16 cellular contexts compared by ENCODE assay signal in genomic region chr2:201964011-201964410, GRCh38.
DNase-seq lines count a peak whose midpoint lies in the region; ATAC-seq lines count a peak whose summit lies in the region.
"Had no signal": no experiment of that assay in that cellular context is flagged by ENCODE, and none has a peak within 500 bp of the region (broad histone marks: within the 10 kb centered on the region; RNA-seq: fewer than 3 reads in every experiment).

No MANE protein-coding gene starts in this region.

- H3K9me3 ChIP-seq in T-helper 17 cell (ENCODE audit: control insufficient read depth, low read length, poor library complexity, severe bottlenecking) = no peaks in the 10 kb centered on the region
- H3K9me3 ChIP-seq: HAP-1, SK-N-SH had no signal

- peaks cover 7% of the 10 kb centered on the region for H3K4me1 Mint-ChIP-seq in activated T-cell treated with anti-CD3 and anti-CD28 coated beads, Interleukin-2, amount 50 U/mL, for 24 hours (ENCODE audit: low read depth)
- peaks cover 5% of the 10 kb centered on the region for H3K4me1 Mint-ChIP-seq in T-helper 17 cell
- peaks cover 8% of the 10 kb centered on the region for H3K4me1 Mint-ChIP-seq in activated naive CD8-positive, alpha-beta T cell treated with anti-CD3 and anti-CD28 coated beads, Interleukin-2, amount 50 U/mL, for 24 hours
- H3K4me1 Mint-ChIP-seq in stimulated activated effector memory CD8-positive, alpha-beta T cell treated with anti-CD3 and anti-CD28 coated beads, Interleukin-12 subunit alpha, Interleukin-12 subunit beta, amount 100 ng/mL, for 72 hours = no peaks in the 10 kb centered on the region

- no peak overlapping the region for H3K4me3 Mint-ChIP-seq in activated T-cell treated with anti-CD3 and anti-CD28 coated beads, Interleukin-2, amount 50 U/mL, for 24 hours
- no peak overlapping the region for H3K4me3 Mint-ChIP-seq in T-helper 17 cell
- H3K4me3 Mint-ChIP-seq in activated naive CD8-positive, alpha-beta T cell treated with anti-CD3 and anti-CD28 coated beads, Interleukin-2, amount 50 U/mL, for 24 hours = no peak overlapping the region
- no peak overlapping the region for H3K4me3 Mint-ChIP-seq in stimulated activated effector memory CD8-positive, alpha-beta T cell treated with anti-CD3 and anti-CD28 coated beads, Interleukin-12 subunit alpha, Interleukin-12 subunit beta, amount 100 ng/mL, for 72 hours

- no peak for DNase-seq in activated T-cell treated with anti-CD3 and anti-CD28 coated beads, Interleukin-2, amount 50 U/mL, for 24 hours
- DNase-seq in activated T-cell treated with anti-CD3 and anti-CD28 coated beads for 4 hours = no peak
- no peak for DNase-seq in T-helper 17 cell
- no peak for DNase-seq in activated naive CD8-positive, alpha-beta T cell treated with anti-CD3 and anti-CD28 coated beads, Interleukin-2, amount 50 U/mL, for 24 hours
- no peak for DNase-seq in stimulated activated effector memory CD8-positive, alpha-beta T cell treated with anti-CD3 and anti-CD28 coated beads, Interleukin-12 subunit alpha, Interleukin-12 subunit beta, amount 100 ng/mL, for 72 hours (ENCODE audit: low spot score in 2 of 2)
- no peak for DNase-seq in dermis blood vessel endothelial cell
- DNase-seq: AML-193, DND-41, NCI-H1436 treated with DMSO at 0.1 percent for 48 hours, NCI-H1930, NCI-H748 treated with DMSO at 0.1 percent for 48 hours, SIG-M5, SK-N-SH had no signal

- no peaks in the 10 kb centered on the region for H3K36me3 Mint-ChIP-seq in activated T-cell treated with anti-CD3 and anti-CD28 coated beads, Interleukin-2, amount 50 U/mL, for 24 hours (ENCODE audit: low read depth)
- no peaks in the 10 kb centered on the region for H3K36me3 Mint-ChIP-seq in T-helper 17 cell (ENCODE audit: low read depth)
- no peaks in the 10 kb centered on the region for H3K36me3 Mint-ChIP-seq in activated naive CD8-positive, alpha-beta T cell treated with anti-CD3 and anti-CD28 coated beads, Interleukin-2, amount 50 U/mL, for 24 hours (ENCODE audit: low read depth)
- no peaks in the 10 kb centered on the region for H3K36me3 Mint-ChIP-seq in stimulated activated effector memory CD8-positive, alpha-beta T cell treated with anti-CD3 and anti-CD28 coated beads, Interleukin-12 subunit alpha, Interleukin-12 subunit beta, amount 100 ng/mL, for 72 hours

- no peaks in the 10 kb centered on the region for H3K9me3 Mint-ChIP-seq in activated T-cell treated with anti-CD3 and anti-CD28 coated beads, Interleukin-2, amount 50 U/mL, for 24 hours
- no peaks in the 10 kb centered on the region for H3K9me3 Mint-ChIP-seq in activated naive CD8-positive, alpha-beta T cell treated with anti-CD3 and anti-CD28 coated beads, Interleukin-2, amount 50 U/mL, for 24 hours
- no peaks in the 10 kb centered on the region for H3K9me3 Mint-ChIP-seq in stimulated activated effector memory CD8-positive, alpha-beta T cell treated with anti-CD3 and anti-CD28 coated beads, Interleukin-12 subunit alpha, Interleukin-12 subunit beta, amount 100 ng/mL, for 72 hours

- H3K27me3 Mint-ChIP-seq in activated T-cell treated with anti-CD3 and anti-CD28 coated beads, Interleukin-2, amount 50 U/mL, for 24 hours = no peaks in the 10 kb centered on the region
- peaks cover 9% of the 10 kb centered on the region for H3K27me3 Mint-ChIP-seq in T-helper 17 cell
- no peaks in the 10 kb centered on the region for H3K27me3 Mint-ChIP-seq in activated naive CD8-positive, alpha-beta T cell treated with anti-CD3 and anti-CD28 coated beads, Interleukin-2, amount 50 U/mL, for 24 hours

- no peak for ATAC-seq in T-helper 17 cell
- no peak for ATAC-seq in activated naive CD8-positive, alpha-beta T cell treated with anti-CD3 and anti-CD28 coated beads, Interleukin-2, amount 50 U/mL, for 24 hours
- ATAC-seq in stimulated activated effector memory CD8-positive, alpha-beta T cell treated with anti-CD3 and anti-CD28 coated beads, Interleukin-12 subunit alpha, Interleukin-12 subunit beta, amount 100 ng/mL, for 72 hours = no peak
- no peak for ATAC-seq in HG03139 (IDR thresholded peaks at IDR 0.05; ENCODE audit: unreplicated experiment)
- ATAC-seq in HG02610 (IDR thresholded peaks at IDR 0.05; ENCODE audit: unreplicated experiment) = no peak

- H3K27ac Mint-ChIP-seq in activated T-cell treated with anti-CD3 and anti-CD28 coated beads, Interleukin-2, amount 50 U/mL, for 24 hours = peak overlapping the region; percentile 83
- H3K27ac Mint-ChIP-seq in T-helper 17 cell = peak overlapping the region; percentile 49
- H3K27ac Mint-ChIP-seq in activated naive CD8-positive, alpha-beta T cell treated with anti-CD3 and anti-CD28 coated beads, Interleukin-2, amount 50 U/mL, for 24 hours = peak overlapping the region; percentile 79
- peak overlapping the region; percentile 63 for H3K27ac Mint-ChIP-seq in stimulated activated effector memory CD8-positive, alpha-beta T cell treated with anti-CD3 and anti-CD28 coated beads, Interleukin-12 subunit alpha, Interleukin-12 subunit beta, amount 100 ng/mL, for 72 hours
